30 cellular contexts compared by ENCODE assay signal in the genomic region with DNA sequence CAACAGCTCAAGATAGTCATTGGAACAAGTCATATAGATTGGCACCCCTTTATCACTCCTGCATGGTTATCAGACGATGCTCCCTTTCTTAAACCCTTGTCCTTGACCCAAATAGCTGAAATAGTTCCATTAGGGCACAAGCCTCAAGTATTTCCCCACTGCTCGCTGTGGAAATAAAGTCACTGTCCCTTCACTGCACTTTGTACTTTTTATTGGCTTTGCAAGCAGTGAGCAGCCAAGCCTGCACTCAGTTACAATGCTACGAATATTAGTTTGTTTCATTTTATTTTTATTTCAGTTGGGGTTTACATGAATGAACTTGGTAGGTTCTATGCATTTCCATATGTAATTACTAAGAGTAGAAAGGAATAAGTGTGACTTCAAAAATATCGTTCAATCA.
"Had no signal": no experiment of that assay in that cellular context is flagged by ENCODE, and none has a peak within 500 bp of the region (broad histone marks: within the 10 kb centered on the region; RNA-seq: fewer than 3 reads in every experiment).

No MANE protein-coding gene starts in this region.

- H3K4me1 ChIP-seq: Peyer's patch, SJSA1 had no signal

- H3K36me3 ChIP-seq: MG63, Peyer's patch, SJSA1 had no signal

- DNase-seq: Kasumi-1, MG63, NCI-H1048, NCI-H1092 treated with DMSO at 0.1 percent for 48 hours, NCI-H1105 treated with DMSO at 0.1 percent for 48 hours, NCI-H1417, NCI-H1436, NCI-H146, NCI-H1694, NCI-H187, NCI-H1930, NCI-H2029 treated with DMSO at 0.1 percent for 48 hours, NCI-H2081 treated with DMSO at 0.1 percent for 48 hours, NCI-H2107, NCI-H2171, NCI-H226, NCI-H446 treated with DMSO at 0.1 percent for 48 hours, NCI-H510A, NCI-H524, NCI-H526, NCI-H69, NCI-H748 treated with DMSO at 0.1 percent for 48 hours, NCI-H82, Peyer's patch, Right ventricle myocardium superior, RPMI8226, SHP77 treated with DMSO at 0.1 percent for 48 hours, SK-N-SH, SW 1271 had no signal

- H3K4me2 ChIP-seq: SK-N-SH had no signal

- H3K4me3 ChIP-seq: MG63, Peyer's patch, SJSA1 had no signal

- H3K27me3 ChIP-seq: MG63, Peyer's patch, SJSA1 had no signal

- H3K9ac ChIP-seq: SK-N-SH had no signal

- H3K27ac ChIP-seq: Peyer's patch, SJSA1 had no signal

- H3K9me3 ChIP-seq: MG63, Peyer's patch, SK-N-SH had no signal
